Comparison of ENCODE assay signal across 3 cellular contexts in genomic region chr19:33199441-33200265, GRCh38.
TF ChIP-seq lines count a peak whose summit lies in the region.

No MANE protein-coding gene starts in this region.

TF ChIP-seq in SK-N-SH, 30 proteins besides CTCF, POLR2A, EP300 and RAD21:
- TF ChIP-seq RFX5 (IDR thresholded peaks at IDR 0.05; ENCODE audit: low read length) (no peak), TAF1 (IDR thresholded peaks at IDR 0.05; ENCODE audit: borderline replicate concordance, low read depth, low read length) (no peak), YY1 (IDR thresholded peaks at IDR 0.05; ENCODE audit: low read depth) (no peak), CHD2 (IDR thresholded peaks at IDR 0.05; ENCODE audit: low read length, partially characterized antibody) (no peak), USF1 (IDR thresholded peaks at IDR 0.05; ENCODE audit: borderline replicate concordance, low read depth) (no peak), REST (IDR thresholded peaks at IDR 0.05; ENCODE audit: low read depth, low read length) (no peak), NRF1 (IDR thresholded peaks at IDR 0.05; ENCODE audit: low read depth, low read length) (no peak), FOSL2 (IDR thresholded peaks at IDR 0.05; ENCODE audit: borderline replicate concordance, low read depth) (no peak), TEAD4 (IDR thresholded peaks at IDR 0.05; ENCODE audit: borderline replicate concordance, insufficient read depth) (no peak)

TF ChIP-seq in SK-N-SH treated with all-trans-retinoic acid at 6 μM for 48 hours, 23 proteins besides CTCF, POLR2A, EP300 and RAD21:
- TF ChIP-seq TCF4 (CRISPR knock-in tag; IDR thresholded peaks at IDR 0.05; ENCODE audit: borderline replicate concordance) (no peak), ZC3H10 (CRISPR knock-in tag; IDR thresholded peaks at IDR 0.05) (no peak), TOX (CRISPR knock-in tag; IDR thresholded peaks at IDR 0.05; ENCODE audit: borderline replicate concordance) (no peak), CSDC2 (CRISPR knock-in tag; IDR thresholded peaks at IDR 0.05) (no peak), ESRRG (CRISPR knock-in tag; IDR thresholded peaks at IDR 0.05) (no peak), GLIS3 (CRISPR knock-in tag; IDR thresholded peaks at IDR 0.05) (no peak), ZNF565 (CRISPR knock-in tag; conservative IDR thresholded peaks at IDR 0.05; ENCODE audit: low read depth) (no peak), ZNF70 (CRISPR knock-in tag; IDR thresholded peaks at IDR 0.05) (no peak), POU6F1 (CRISPR knock-in tag; IDR thresholded peaks at IDR 0.05; ENCODE audit: borderline replicate concordance, low read depth) (no peak), BACH2 (CRISPR knock-in tag; IDR thresholded peaks at IDR 0.05; ENCODE audit: borderline replicate concordance) (no peak), TSHZ2 (CRISPR knock-in tag; IDR thresholded peaks at IDR 0.05) (no peak), RARB (CRISPR knock-in tag; IDR thresholded peaks at IDR 0.05) (no peak), ISL1 (CRISPR knock-in tag; IDR thresholded peaks at IDR 0.05) (no peak), CSRNP3 (CRISPR knock-in tag; IDR thresholded peaks at IDR 0.05) (no peak), CREB5 (CRISPR knock-in tag; IDR thresholded peaks at IDR 0.05; ENCODE audit: low read depth) (no peak), PATZ1 (CRISPR knock-in tag; IDR thresholded peaks at IDR 0.05; ENCODE audit: borderline replicate concordance) (no peak), PPARA (CRISPR knock-in tag; IDR thresholded peaks at IDR 0.05; ENCODE audit: borderline replicate concordance) (no peak)

TF ChIP-seq in HepG2, 621 proteins besides CTCF, POLR2A, EP300 and RAD21:
- peak; percentile 27 for TF ChIP-seq AGO2 (optimal IDR thresholded peaks at IDR 0.05; ENCODE audit: low read depth, low read length)
- no peak for TF ChIP-seq GATAD2A (CRISPR knock-in tag; IDR thresholded peaks at IDR 0.05)
